Comparison of ENCODE assay signal across 9 cellular contexts in genomic region chr12:103924761-103925641, GRCh38. TPM values are rescaled to one million over a fixed set of nuclear protein-coding genes. Genes with fewer than 3 reads are reported as not detected.
DNase-seq lines count a peak whose midpoint lies in the region; ATAC-seq and TF ChIP-seq lines count a peak whose summit lies in the region.
"Had no signal": no experiment of that assay in that cellular context is flagged by ENCODE, and none has a peak within 500 bp of the region (broad histone marks: within the 10 kb centered on the region; RNA-seq: fewer than 3 reads in every experiment).

No MANE protein-coding gene starts in this region.

- CTCF ChIA-PET in activated CD4-positive, alpha-beta memory T cell treated with anti-CD3 and anti-CD28 coated beads for 36 hours (lab: Charles Lee), result interaction anchor here (0.6 to 1.2 kb wide), 6 partner anchors 10 to 184 kb away, joined by 3 to 4 read pairs (median 3); no protein-coding TSS in a partner anchor

- POLR2A ChIA-PET in activated CD4-positive, alpha-beta memory T cell treated with anti-CD3 and anti-CD28 coated beads for 36 hours (lab: Charles Lee), result interaction anchor here (0.7 to 2.4 kb wide), 11 partner anchors 10 to 213 kb away, joined by 3 to 21 read pairs (median 4); partner anchors contain the start of genes NFYB, NT5DC3 and TDG

- 81% methylated on average over 9 of the region's 9 CpGs for WGBS in esophagus muscularis mucosa

- H3K9me3 ChIP-seq in esophagus muscularis mucosa, result no peaks in the 10 kb centered on the region

- H3K27me3 Mint-ChIP-seq in activated CD4-positive, alpha-beta memory T cell treated with anti-CD3 and anti-CD28 coated beads for 36 hours, result no peaks in the 10 kb centered on the region

- no peak for TF ChIP-seq EP300 in esophagus muscularis mucosa (IDR thresholded peaks at IDR 0.05)

- peak overlapping the region; percentile 94 for H3K27ac Mint-ChIP-seq in activated CD4-positive, alpha-beta memory T cell treated with anti-CD3 and anti-CD28 coated beads for 36 hours

- H3K27me3 ChIP-seq in esophagus muscularis mucosa, result no peaks in the 10 kb centered on the region

- TF ChIP-seq POLR2A in esophagus muscularis mucosa (IDR thresholded peaks at IDR 0.05; ENCODE audit: low read depth), result no peak

- peaks cover 39% of the 10 kb centered on the region for H3K4me1 Mint-ChIP-seq in activated CD4-positive, alpha-beta memory T cell treated with anti-CD3 and anti-CD28 coated beads for 36 hours (ENCODE audit: low read depth)

- peaks cover 0 to 12% (median 10%) of the 10 kb centered on the region in 4 donors for H3K4me1 ChIP-seq in esophagus muscularis mucosa

- no peaks in the 10 kb centered on the region for H3K9me3 Mint-ChIP-seq in activated CD4-positive, alpha-beta memory T cell treated with anti-CD3 and anti-CD28 coated beads for 36 hours

- DNase-seq in GM03348 (ENCODE audit: low spot score), result peak; percentile 21
- DNase-seq in GM20000 (ENCODE audit: low spot score), result peak; percentile 57
- peak; percentile 80 for DNase-seq in activated CD4-positive, alpha-beta memory T cell treated with anti-CD3 and anti-CD28 coated beads for 36 hours
- DNase-seq in myocyte (ENCODE audit: low read depth), result peak; percentile 84
- DNase-seq in KBM-7, result no peak
- no peak for DNase-seq in esophagus muscularis mucosa (ENCODE audit: extremely low spot score)
- no peak for DNase-seq in midbrain (lab: John Stamatoyannopoulos, UW)

- intact Hi-C loops in activated CD4-positive, alpha-beta memory T cell treated with anti-CD3 and anti-CD28 coated beads for 36 hours (cut with micrococcal nuclease), result loop anchor here (1.0 to 10.0 kb wide), 9 partner anchors 19 to 770 kb away; partner anchors contain the start of genes HCFC2, NT5DC3 and TDG
- intact Hi-C loops in esophagus muscularis mucosa (cut with DNase I), result loop anchor here (2.0 kb wide), 1 partner anchor 40 kb away; no protein-coding TSS in a partner anchor

- in situ Hi-C loops in KBM-7 (cut with MboI; ENCODE audit: low pct_unique_long_range_greater_than_20kb, low sequenced_read_pairs), result no loop called here

- no peak overlapping the region for H3K27ac ChIP-seq in esophagus muscularis mucosa (replicated peaks in 1 of 4)
- H3K27ac ChIP-seq: SK-N-MC had no signal

- H3K4me3 Mint-ChIP-seq in activated CD4-positive, alpha-beta memory T cell treated with anti-CD3 and anti-CD28 coated beads for 36 hours, result peak overlapping the region; percentile 78

- peaks cover 3% of the 10 kb centered on the region for H3K36me3 Mint-ChIP-seq in activated CD4-positive, alpha-beta memory T cell treated with anti-CD3 and anti-CD28 coated beads for 36 hours

- H3K4me3 ChIP-seq in esophagus muscularis mucosa, result no peak overlapping the region
- H3K4me3 ChIP-seq: SK-N-MC had no signal

- peak; percentile 33 for ATAC-seq in HG03558 (IDR thresholded peaks at IDR 0.05; ENCODE audit: extremely low read depth, unreplicated experiment)

- TF ChIP-seq CTCF in GM20000 (IDR thresholded peaks at IDR 0.05; ENCODE audit: extremely low read depth, missing control alignments) (no peak), esophagus muscularis mucosa (IDR thresholded peaks at IDR 0.05) (no peak)

- no peaks in the 10 kb centered on the region for H3K36me3 ChIP-seq in esophagus muscularis mucosa

RNA-seq across cellular contexts. Expression of gene HSP90B1, which starts 5.2 kb away (rescaled TPM):
- 100 to 1,000 TPM; 452 to 453 TPM for total RNA-seq in activated CD4-positive, alpha-beta memory T cell treated with anti-CD3 and anti-CD28 coated beads for 36 hours
- total RNA-seq in myocyte (414 and 940 TPM in 2 replicates), esophagus muscularis mucosa (100 to 1,000 TPM; 174 to 199 (median 191) TPM)
- 451 TPM for polyA plus RNA-seq in myocyte (2012)

RNA-seq across cellular contexts. Expression of gene TDG, which starts 40.7 kb away (rescaled TPM):
- 10 to 100 TPM; 29.1 to 29.7 TPM for total RNA-seq in activated CD4-positive, alpha-beta memory T cell treated with anti-CD3 and anti-CD28 coated beads for 36 hours
- total RNA-seq in myocyte (26.2 and 28.1 TPM in 2 replicates), esophagus muscularis mucosa (10 to 100 TPM; 13.7 to 16.4 (median 14.1) TPM)
- 16.0 TPM for polyA plus RNA-seq in myocyte (2012)

Comparison
In these comparisons a context has a peak if more than half of its experiments do, and no peak if none do; other contexts are left out.
1. DNase-seq: peak in GM03348 (single experiment), GM20000 (single experiment), activated CD4-positive, alpha-beta memory T cell treated with anti-CD3 and anti-CD28 coated beads for 36 hours (single experiment) and myocyte (single experiment); none in KBM-7 (single experiment), esophagus muscularis mucosa (single experiment) and midbrain (single experiment).